Comparison of ENCODE assay signal across 20 cellular contexts in the genomic region with DNA sequence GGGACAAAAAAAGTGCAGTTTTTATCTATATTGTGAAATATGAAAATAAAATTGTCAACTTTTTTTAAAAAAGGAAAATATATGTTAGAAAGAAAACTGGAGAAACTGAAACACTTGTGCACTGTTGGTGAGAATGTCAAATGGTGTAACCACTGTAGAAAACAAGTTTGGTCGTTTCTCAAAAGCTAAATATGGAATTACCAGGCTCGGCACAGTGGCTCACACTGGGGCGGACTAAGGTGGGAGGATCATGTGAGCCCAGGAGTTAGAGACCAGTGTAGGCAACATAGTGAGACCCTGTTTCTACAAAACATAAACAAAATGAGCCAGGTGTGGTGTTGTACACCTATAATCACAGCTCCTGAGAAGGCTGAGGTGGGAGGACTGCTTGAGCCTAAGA. TPM values are rescaled to one million over a fixed set of nuclear protein-coding genes. Genes with fewer than 3 reads are reported as not detected.
A peak's percentile ranks its signal among the peaks of the same experiment; 100 is the strongest.
DNase-seq lines count a peak whose midpoint lies in the region; ATAC-seq and TF ChIP-seq lines count a peak whose summit lies in the region.
"Had no signal": no experiment of that assay in that cellular context is flagged by ENCODE, and none has a peak within 500 bp of the region (broad histone marks: within the 10 kb centered on the region; RNA-seq: fewer than 3 reads in every experiment).

No MANE protein-coding gene starts in this region.

- H3K36me3 ChIP-seq in naive thymus-derived CD4-positive, alpha-beta T cell (ENCODE audit: control insufficient read depth in 2 of 3, insufficient read depth in 3 of 3, low read length in 3 of 3) = no peaks in the 10 kb centered on the region
- no peaks in the 10 kb centered on the region for H3K36me3 ChIP-seq in smooth muscle cell (ENCODE audit: low read depth)

- no peaks in the 10 kb centered on the region for H3F3A ChIP-seq in smooth muscle cell (ENCODE audit: low read depth)

- peaks cover 97% of the 10 kb centered on the region for H3K4me1 Mint-ChIP-seq in activated T-cell treated with anti-CD3 and anti-CD28 coated beads, Interleukin-2, amount 50 U/mL, for 72 hours (ENCODE audit: low read depth)
- H3K4me1 Mint-ChIP-seq in T-cell = peaks cover 60 to 78% (median 71%) of the 10 kb centered on the region in 3 donors
- peaks cover 46% of the 10 kb centered on the region for H3K4me1 Mint-ChIP-seq in activated T-helper 17 cell treated with anti-CD3 and anti-CD28 coated beads, Interleukin-2, amount 50 U/mL, for 72 hours
- peaks cover 39 to 86% (median 77%) of the 10 kb centered on the region in 7 donors for H3K4me1 Mint-ChIP-seq in naive thymus-derived CD4-positive, alpha-beta T cell

- no peaks in the 10 kb centered on the region for H3K27me3 ChIP-seq in naive thymus-derived CD4-positive, alpha-beta T cell (ENCODE audit: control insufficient read depth in 2 of 2, insufficient read depth in 2 of 2, low read length in 2 of 2)
- no peaks in the 10 kb centered on the region for H3K27me3 ChIP-seq in smooth muscle cell (ENCODE audit: low read depth)

- peaks cover 58% of the 10 kb centered on the region for H3K79me2 ChIP-seq in smooth muscle cell (ENCODE audit: low read depth)

- DNase-seq in activated T-cell treated with anti-CD3 and anti-CD28 coated beads, Interleukin-2, amount 50 U/mL, for 72 hours = no peak
- DNase-seq in activated T-cell treated with anti-CD3 and anti-CD28 coated beads for 4 hours = no peak
- DNase-seq in T-cell = no peak
- no peak for DNase-seq in naive thymus-derived CD4-positive, alpha-beta T cell
- no peak for DNase-seq in DMS53 (lab: John Stamatoyannopoulos, UW)
- no peak for DNase-seq in smooth muscle cell (lab: John Stamatoyannopoulos, UW; ENCODE audit: unreplicated experiment)
- DNase-seq: AML-193, DMS79 treated with DMSO at 0.1 percent for 48 hours, H7, HFFc6, NCI-H1105 treated with DMSO at 0.1 percent for 48 hours, NCI-H1694, NCI-H510A, PC-3, RPMI8226, SHP77 treated with DMSO at 0.1 percent for 48 hours had no signal

- no peak for TF ChIP-seq CTCF in smooth muscle cell (IDR thresholded peaks at IDR 0.05; ENCODE audit: borderline replicate concordance, insufficient read depth, poor library complexity, severe bottlenecking)

- peaks cover 0 to 2% of the 10 kb centered on the region in 2 donors for H3K9me3 Mint-ChIP-seq in activated T-cell treated with anti-CD3 and anti-CD28 coated beads, Interleukin-2, amount 50 U/mL, for 72 hours
- H3K9me3 Mint-ChIP-seq in T-cell = no peaks in the 10 kb centered on the region
- no peaks in the 10 kb centered on the region for H3K9me3 Mint-ChIP-seq in activated T-helper 17 cell treated with anti-CD3 and anti-CD28 coated beads, Interleukin-2, amount 50 U/mL, for 72 hours
- H3K9me3 Mint-ChIP-seq in naive thymus-derived CD4-positive, alpha-beta T cell = peaks cover 0 to 9% (median 0%) of the 10 kb centered on the region in 11 donors

- H3K27ac ChIP-seq in naive thymus-derived CD4-positive, alpha-beta T cell (ENCODE audit: low read depth, low read length) = no peak overlapping the region
- no peak overlapping the region for H3K27ac ChIP-seq in smooth muscle cell (ENCODE audit: low read depth)
- H3K27ac ChIP-seq: C4-2B had no signal

- no peak overlapping the region for H2AFZ ChIP-seq in smooth muscle cell (ENCODE audit: low read depth)

- CTCF ChIA-PET in T-cell (lab: Charles Lee) = interaction anchor here in 1 of 2 donors (0.7 kb wide), 1 partner anchor 44 kb away, joined by 3 read pairs; no protein-coding TSS in a partner anchor
- CTCF ChIA-PET in naive thymus-derived CD4-positive, alpha-beta T cell (lab: Charles Lee) = no interaction called here

- 64% methylated on average over 3 of the region's 3 CpGs for WGBS in smooth muscle cell (ENCODE audit: low lambda C conversion rate)

- POLR2A ChIA-PET in T-cell (lab: Charles Lee) = no interaction called here
- POLR2A ChIA-PET in naive thymus-derived CD4-positive, alpha-beta T cell (lab: Charles Lee) = no interaction called here

- H3K4me2 ChIP-seq in smooth muscle cell = no peak overlapping the region

- peaks cover 14 to 31% of the 10 kb centered on the region in 2 donors for H3K4me1 ChIP-seq in naive thymus-derived CD4-positive, alpha-beta T cell (ENCODE audit: control insufficient read depth in 2 of 2, insufficient read depth in 2 of 2, low read length in 2 of 2)
- H3K4me1 ChIP-seq in smooth muscle cell (ENCODE audit: low read depth) = peaks cover 3% of the 10 kb centered on the region

- peaks cover 9 to 28% of the 10 kb centered on the region in 2 donors for H3K36me3 Mint-ChIP-seq in activated T-cell treated with anti-CD3 and anti-CD28 coated beads, Interleukin-2, amount 50 U/mL, for 72 hours (ENCODE audit: insufficient read depth in 2 of 2)
- peaks cover 16% of the 10 kb centered on the region for H3K36me3 Mint-ChIP-seq in T-cell
- H3K36me3 Mint-ChIP-seq in activated T-helper 17 cell treated with anti-CD3 and anti-CD28 coated beads, Interleukin-2, amount 50 U/mL, for 72 hours (ENCODE audit: low read depth) = peaks cover 69% of the 10 kb centered on the region
- H3K36me3 Mint-ChIP-seq in naive thymus-derived CD4-positive, alpha-beta T cell = peaks cover 4 to 40% (median 28%) of the 10 kb centered on the region in 5 donors

- peaks cover 68% of the 10 kb centered on the region for H4K20me1 ChIP-seq in smooth muscle cell (ENCODE audit: low read depth)

- H3K4me3 ChIP-seq in naive thymus-derived CD4-positive, alpha-beta T cell (ENCODE audit: low read length) = no peak overlapping the region
- H3K4me3 ChIP-seq in smooth muscle cell = no peak overlapping the region
- H3K4me3 ChIP-seq: K562 had no signal

- no peak overlapping the region for H3K9ac ChIP-seq in smooth muscle cell (ENCODE audit: low read depth)

- intact Hi-C loops in naive thymus-derived CD4-positive, alpha-beta T cell (cut with micrococcal nuclease) = loop anchor here in 1 of 2 donors (5.0 to 10.0 kb wide), 2 partner anchors 454 to 676 kb away; no protein-coding TSS in a partner anchor

- H3K9me3 ChIP-seq in naive thymus-derived CD4-positive, alpha-beta T cell (ENCODE audit: control insufficient read depth in 2 of 3, low read length in 3 of 3) = no peaks in the 10 kb centered on the region
- no peaks in the 10 kb centered on the region for H3K9me3 ChIP-seq in smooth muscle cell (replicated peaks; ENCODE audit: low read depth)

- peak overlapping the region; percentile 72 for H3K27ac Mint-ChIP-seq in activated T-cell treated with anti-CD3 and anti-CD28 coated beads, Interleukin-2, amount 50 U/mL, for 72 hours
- peak overlapping the region; percentile 11 to 74 for H3K27ac Mint-ChIP-seq in T-cell
- peak overlapping the region; percentile 83 for H3K27ac Mint-ChIP-seq in activated T-helper 17 cell treated with anti-CD3 and anti-CD28 coated beads, Interleukin-2, amount 50 U/mL, for 72 hours
- peak overlapping the region in 5 of 9 donors; percentile 16 to 85 (median 31) for H3K27ac Mint-ChIP-seq in naive thymus-derived CD4-positive, alpha-beta T cell
- H3K27ac Mint-ChIP-seq: HFFc6 had no signal

- no peaks in the 10 kb centered on the region for H3K27me3 Mint-ChIP-seq in activated T-cell treated with anti-CD3 and anti-CD28 coated beads, Interleukin-2, amount 50 U/mL, for 72 hours (ENCODE audit: low read depth)
- H3K27me3 Mint-ChIP-seq in T-cell = no peaks in the 10 kb centered on the region
- H3K27me3 Mint-ChIP-seq in activated T-helper 17 cell treated with anti-CD3 and anti-CD28 coated beads, Interleukin-2, amount 50 U/mL, for 72 hours = no peaks in the 10 kb centered on the region
- H3K27me3 Mint-ChIP-seq in naive thymus-derived CD4-positive, alpha-beta T cell = no peaks in the 10 kb centered on the region

- peak overlapping the region; percentile 14 to 75 for H3K4me3 Mint-ChIP-seq in activated T-cell treated with anti-CD3 and anti-CD28 coated beads, Interleukin-2, amount 50 U/mL, for 72 hours
- peak overlapping the region in 1 of 3 donors; percentile 33 for H3K4me3 Mint-ChIP-seq in T-cell
- peak overlapping the region; percentile 72 for H3K4me3 Mint-ChIP-seq in activated T-helper 17 cell treated with anti-CD3 and anti-CD28 coated beads, Interleukin-2, amount 50 U/mL, for 72 hours
- H3K4me3 Mint-ChIP-seq in naive thymus-derived CD4-positive, alpha-beta T cell = peak overlapping the region in 1 of 10 donors; percentile 26
- H3K4me3 Mint-ChIP-seq: HFFc6 had no signal

- no peak for ATAC-seq in activated T-cell treated with anti-CD3 and anti-CD28 coated beads, Interleukin-2, amount 50 U/mL, for 72 hours (replicated peaks in 1 of 2)
- ATAC-seq in T-cell (replicated peaks in 1 of 4) (no peak), GM21737 (IDR thresholded peaks at IDR 0.05; ENCODE audit: unreplicated experiment) (no peak)
- peak; percentile 52 for ATAC-seq in activated T-helper 17 cell treated with anti-CD3 and anti-CD28 coated beads, Interleukin-2, amount 50 U/mL, for 72 hours (replicated peaks)
- no peak for ATAC-seq in naive thymus-derived CD4-positive, alpha-beta T cell
- ATAC-seq: K562, PC-3 had no signal

RNA-seq across cellular contexts. Expression of gene LPIN2, which starts 21.7 kb away (rescaled TPM):
- total RNA-seq in activated T-cell treated with anti-CD3 and anti-CD28 coated beads, Interleukin-2, amount 50 U/mL, for 72 hours = 100 to 1,000 TPM; 101 to 106 TPM
- 100 to 1,000 TPM in 1 of 5 donors, 10 to 100 TPM in 4; 78.9 to 107 (median 88.8) TPM for total RNA-seq in T-cell
- 10 to 100 TPM; 45.8 to 78.1 TPM for total RNA-seq in activated T-helper 17 cell treated with anti-CD3 and anti-CD28 coated beads, Interleukin-2, amount 50 U/mL, for 72 hours
- 100 to 1,000 TPM in 1 of 5 experiments, 10 to 100 TPM in 4; 58.8 to 133 (median 73.6) TPM for total RNA-seq in naive thymus-derived CD4-positive, alpha-beta T cell
- polyA plus RNA-seq in naive thymus-derived CD4-positive, alpha-beta T cell = 10 to 100 TPM; 63.7 to 73.1 TPM
- 17.9 and 20.0 TPM in 2 replicates for total RNA-seq in smooth muscle cell
- polyA plus RNA-seq in smooth muscle cell = 12.4 and 15.4 TPM in 2 replicates

Comparison
In these comparisons a context has a peak if more than half of its experiments do, and no peak if none do; other contexts are left out.
1. H3K27ac Mint-ChIP-seq: peak in every context shown above with its lines; median percentile 83 in activated T-helper 17 cell treated with anti-CD3 and anti-CD28 coated beads, Interleukin-2, amount 50 U/mL, for 72 hours; 72 in activated T-cell treated with anti-CD3 and anti-CD28 coated beads, Interleukin-2, amount 50 U/mL, for 72 hours; 42 in T-cell; 31 in naive thymus-derived CD4-positive, alpha-beta T cell.